In genomic region chr18:8754995-8755955, GRCh38 we compare ENCODE assay signal across 8 cellular contexts. TPM values are rescaled to one million over a fixed set of nuclear protein-coding genes. Genes with fewer than 3 reads are reported as not detected.
DNase-seq lines count a peak whose midpoint lies in the region; ATAC-seq, FAIRE-seq and TF ChIP-seq lines count a peak whose summit lies in the region.

No MANE protein-coding gene starts in this region.

- peaks cover 0 to 44% (median 0%) of the 10 kb centered on the region in 11 experiments; a peak in 5 of 22 replicates for H4K20me1 ChIP-seq in BLaER1 treated with 17β-estradiol and CSF1 and Interleukin-3, amounts not matched to agents 10 nM and 100 nM
- no peaks in the 10 kb centered on the region for H4K20me1 ChIP-seq in keratinocyte (ENCODE audit: control insufficient read depth, extremely low read depth, insufficient read depth, low read length)

- peaks cover 0 to 83% (median 25%) of the 10 kb centered on the region in 11 experiments; a peak in 16 of 22 replicates for H3K36me3 ChIP-seq in BLaER1 treated with 17β-estradiol and CSF1 and Interleukin-3, amounts not matched to agents 10 nM and 100 nM
- H3K36me3 ChIP-seq in keratinocyte (ENCODE audit: control insufficient read depth in 2 of 2, extremely low read depth in 1 of 2, insufficient read depth in 2 of 2, low read length in 2 of 2) = peaks cover 0 to 24% of the 10 kb centered on the region in 2 experiments

- H3K4me1 ChIP-seq in BLaER1 treated with 17β-estradiol and CSF1 and Interleukin-3, amounts not matched to agents 10 nM and 100 nM = peaks cover 42 to 78% (median 74%) of the 10 kb centered on the region in 10 experiments
- peaks cover 42% of the 10 kb centered on the region for H3K4me1 ChIP-seq in keratinocyte (ENCODE audit: control insufficient read depth, extremely low read depth, insufficient read depth, low read length)

- intact Hi-C loops in cardiac septum (cut with DNase I) = no loop called here

- peaks cover 0 to 26% (median 19%) of the 10 kb centered on the region in 11 experiments; a peak in 19 of 22 replicates for H3K9me3 ChIP-seq in BLaER1 treated with 17β-estradiol and CSF1 and Interleukin-3, amounts not matched to agents 10 nM and 100 nM (replicated peaks in 1 of 11)
- H3K9me3 ChIP-seq in keratinocyte (ENCODE audit: control insufficient read depth, low read depth, low read length) = no peaks in the 10 kb centered on the region

- peak overlapping the region; percentile 54 to 94 (median 78) for H3K4me2 ChIP-seq in BLaER1 treated with 17β-estradiol and CSF1 and Interleukin-3, amounts not matched to agents 10 nM and 100 nM
- H3K4me2 ChIP-seq in keratinocyte (ENCODE audit: control insufficient read depth, extremely low read depth, insufficient read depth, low read depth, low read length) = peak overlapping the region; percentile 40

- DNase-seq in activated CD4-positive, alpha-beta T cell treated with anti-CD3 and anti-CD28 coated beads, Interleukin-2, amount 50 U/mL, for 48 hours = peak; percentile 20 to 30
- DNase-seq in keratinocyte (ENCODE audit: low read depth, low spot score) = no peak
- DNase-seq in cardiac septum (ENCODE audit: low spot score) = no peak
- DNase-seq in medulla oblongata (ENCODE audit: extremely low spot score) = no peak
- no peak for DNase-seq in GM19238 (ENCODE audit: insufficient read length, low spot score)
- DNase-seq in COLO668 (lab: John Stamatoyannopoulos, UW; ENCODE audit: unreplicated experiment) = no peak

- H3K9me1 ChIP-seq in keratinocyte (ENCODE audit: control insufficient read depth, extremely low read depth, insufficient read depth, low read length) = peaks cover 6% of the 10 kb centered on the region

- no peak for TF ChIP-seq CTCF in keratinocyte (optimal IDR thresholded peaks at IDR 0.05 in 1 of 3, IDR thresholded peaks at IDR 0.05 in 1 of 3, conservative IDR thresholded peaks at IDR 0.05 in 1 of 3; ENCODE audit: extremely low read depth in 1 of 3, insufficient read depth in 2 of 3, low read length in 3 of 3)

- H3K9ac ChIP-seq in BLaER1 treated with 17β-estradiol and CSF1 and Interleukin-3, amounts not matched to agents 10 nM and 100 nM = peak overlapping the region in 7 of 11 experiments; percentile 5 to 59 (median 42); a peak in 10 of 22 replicates
- H3K9ac ChIP-seq in keratinocyte (ENCODE audit: control insufficient read depth, extremely low read depth, insufficient read depth, low read length) = no peak overlapping the region

- peak; percentile 72 for ATAC-seq in HG02943 (IDR thresholded peaks at IDR 0.05; ENCODE audit: low read depth, unreplicated experiment)

- FAIRE-seq in keratinocyte (lab: Jason Lieb, UNC) = peak; percentile 46

- no peaks in the 10 kb centered on the region for H3K27me3 ChIP-seq in BLaER1 treated with 17β-estradiol and CSF1 and Interleukin-3, amounts not matched to agents 10 nM and 100 nM
- no peaks in the 10 kb centered on the region for H3K27me3 ChIP-seq in keratinocyte (ENCODE audit: control insufficient read depth, extremely low read depth, insufficient read depth, low read length)

- dilution Hi-C loops in keratinocyte (cut with MboI; ENCODE audit: extremely low pct_ligation_motif_present, low sequenced_read_pairs) = no loop called here

- peak overlapping the region in 9 of 11 experiments; percentile 1 to 76 (median 54); a peak in 15 of 22 replicates for H3K27ac ChIP-seq in BLaER1 treated with 17β-estradiol and CSF1 and Interleukin-3, amounts not matched to agents 10 nM and 100 nM
- H3K27ac ChIP-seq in keratinocyte (ENCODE audit: control insufficient read depth, insufficient read depth, low read length) = peak overlapping the region; percentile 53

- peaks cover 38% of the 10 kb centered on the region for H3K79me2 ChIP-seq in keratinocyte (ENCODE audit: control insufficient read depth, insufficient read depth, low read length)

- peak overlapping the region in 2 of 10 experiments; percentile 12 to 35; a peak in 3 of 20 replicates for H3K4me3 ChIP-seq in BLaER1 treated with 17β-estradiol and CSF1 and Interleukin-3, amounts not matched to agents 10 nM and 100 nM
- no peak overlapping the region for H3K4me3 ChIP-seq in keratinocyte (ENCODE audit: control insufficient read depth in 2 of 3, extremely low read depth in 1 of 3, insufficient read depth in 2 of 3, low read depth in 1 of 3, low read length in 3 of 3)

- H2AFZ ChIP-seq in keratinocyte (ENCODE audit: control insufficient read depth, low read length) = no peak overlapping the region

RNA-seq across cellular contexts. Expression of gene MTCL1, which starts 49.9 kb away (rescaled TPM):
- polyA plus RNA-seq in keratinocyte = 9.6 to 15.4 TPM (median 10.4 TPM) in 3 replicates
- 30.3 TPM for polyA plus RNA-seq in keratinocyte (2011; ENCODE audit: low read depth)
- 6.1 and 8.8 TPM in 2 replicates for polyA plus RNA-seq in keratinocyte (2011; cell fraction: cytosol; rRNA removed)
- 43.3 and 43.9 TPM in 2 replicates for polyA plus RNA-seq in keratinocyte (2011; cell fraction: nucleus; rRNA removed)
- polyA plus RNA-seq in keratinocyte (2012; ENCODE audit: low replicate concordance) = 9.3 and 13.3 TPM in 2 replicates
- polyA minus RNA-seq in keratinocyte = 13.6 to 27.4 TPM (median 21.6 TPM) in 3 replicates
- 10.6 TPM for polyA minus RNA-seq in keratinocyte (2011; cell fraction: cytosol; rRNA and poly(A)+ RNA removed)
- polyA minus RNA-seq in keratinocyte (2011; cell fraction: nucleus; rRNA and poly(A)+ RNA removed) = 34.3 and 64.2 TPM in 2 replicates
- 16.3 TPM for total RNA-seq in cardiac septum

Comparison
In these comparisons a context has a peak if more than half of its experiments do, and no peak if none do; other contexts are left out.
1. DNase-seq: peak in activated CD4-positive, alpha-beta T cell treated with anti-CD3 and anti-CD28 coated beads, Interleukin-2, amount 50 U/mL, for 48 hours (2 of 2); none in keratinocyte (single experiment), cardiac septum (single experiment), medulla oblongata (single experiment), GM19238 (single experiment) and COLO668 (single experiment).